ENCODE assay signal across 8 cellular contexts in the genomic region with DNA sequence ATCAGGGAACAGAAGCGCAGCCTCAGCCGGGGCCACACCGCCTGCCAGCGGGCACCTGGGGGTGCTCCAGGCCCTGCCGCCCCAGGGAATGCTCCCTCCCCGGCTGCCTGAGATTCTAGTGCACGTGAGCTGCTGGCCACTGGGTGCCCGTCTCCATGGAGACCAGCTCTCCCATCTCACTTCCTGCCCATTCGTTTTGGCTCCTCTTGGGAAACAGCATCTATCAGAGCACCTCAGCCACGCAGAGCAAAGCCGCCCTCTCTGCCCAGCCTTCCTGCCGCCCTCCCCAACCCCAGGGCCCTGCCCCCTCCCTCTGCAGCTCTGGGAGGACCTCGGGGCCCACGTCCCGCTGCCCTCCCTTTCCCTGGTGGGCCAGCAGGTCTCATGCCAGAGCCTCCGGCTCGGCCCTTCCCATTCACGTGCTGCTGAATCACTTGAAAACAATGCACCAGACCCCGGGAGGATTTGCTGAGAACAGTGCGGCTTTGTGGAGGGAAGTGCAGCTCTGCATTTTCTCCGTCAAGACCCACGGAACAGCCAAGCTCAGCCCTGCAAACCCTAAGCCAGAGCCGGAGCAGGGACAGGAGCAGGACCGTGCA. TPM values are rescaled to one million over a fixed set of nuclear protein-coding genes. Genes with fewer than 3 reads are reported as not detected.
DNase-seq lines count a peak whose midpoint lies in the region; ATAC-seq and TF ChIP-seq lines count a peak whose summit lies in the region.

No MANE protein-coding gene starts in this region.

- H3K4me3 ChIP-seq in CD8-positive, alpha-beta T cell (ENCODE audit: low read depth, low read length), result no peak overlapping the region
- peak overlapping the region; percentile 58 to 63 for H3K4me3 ChIP-seq in neutrophil (ENCODE audit: low read depth in 1 of 2, low read length in 1 of 2)

- no peak for DNase-seq in CD8-positive, alpha-beta T cell
- peak; percentile 78 for DNase-seq in NCI-H1092 treated with DMSO at 0.1 percent for 48 hours (lab: John Stamatoyannopoulos, UW)
- DNase-seq in activated naive CD8-positive, alpha-beta T cell treated with anti-CD3 and anti-CD28 coated beads for 36 hours, result no peak
- peak; percentile 79 to 97 (median 89) for DNase-seq in head of caudate nucleus
- DNase-seq in NCI-H187 treated with DMSO at 0.1 percent for 48 hours (lab: John Stamatoyannopoulos, UW), result no peak
- DNase-seq in HUDEP-2 (lab: John Stamatoyannopoulos, UW; ENCODE audit: unreplicated experiment in 76 of 76), result no peak

- H3K36me3 ChIP-seq in CD8-positive, alpha-beta T cell (ENCODE audit: insufficient read depth, low read length), result no peaks in the 10 kb centered on the region
- peaks cover 14% of the 10 kb centered on the region for H3K36me3 ChIP-seq in neutrophil

- H3K9me3 ChIP-seq in CD8-positive, alpha-beta T cell (ENCODE audit: low read length), result no peaks in the 10 kb centered on the region
- no peaks in the 10 kb centered on the region for H3K9me3 ChIP-seq in neutrophil

- no peak overlapping the region for H3K27ac ChIP-seq in CD8-positive, alpha-beta T cell (ENCODE audit: low read depth, low read length)
- peak overlapping the region; percentile 93 for H3K27ac ChIP-seq in neutrophil

- intact Hi-C loops in CD8-positive, alpha-beta T cell (cut with DNase I, micrococcal nuclease), result no loop called here
- intact Hi-C loops in head of caudate nucleus (cut with DNase I), result loop anchor here (5.0 kb wide), 1 partner anchor 49 kb away; no protein-coding TSS in a partner anchor

- CTCF ChIA-PET in CD8-positive, alpha-beta T cell (lab: Charles Lee), result interaction anchor here (1.3 kb wide), 1 partner anchor 18 kb away, joined by 7 read pairs; no protein-coding TSS in a partner anchor

- no peaks in the 10 kb centered on the region for H3K36me3 Mint-ChIP-seq in CD8-positive, alpha-beta T cell
- H3K36me3 Mint-ChIP-seq in activated naive CD8-positive, alpha-beta T cell treated with anti-CD3 and anti-CD28 coated beads for 36 hours, result no peaks in the 10 kb centered on the region

- peaks cover 36% of the 10 kb centered on the region for H3K4me1 ChIP-seq in CD8-positive, alpha-beta T cell (ENCODE audit: insufficient read depth, low read length)
- peaks cover 100% of the 10 kb centered on the region in 2 experiments for H3K4me1 ChIP-seq in neutrophil (ENCODE audit: control insufficient read depth in 1 of 2, insufficient read depth in 1 of 2, low read depth in 1 of 2, low read length in 1 of 2)

- no peaks in the 10 kb centered on the region for H3K9me3 Mint-ChIP-seq in CD8-positive, alpha-beta T cell
- no peaks in the 10 kb centered on the region for H3K9me3 Mint-ChIP-seq in activated naive CD8-positive, alpha-beta T cell treated with anti-CD3 and anti-CD28 coated beads for 36 hours

- ATAC-seq in CD8-positive, alpha-beta T cell, result peak; percentile 45
- ATAC-seq in GM19452 (IDR thresholded peaks at IDR 0.05; ENCODE audit: unreplicated experiment), result no peak

- peak overlapping the region; percentile 29 for H3K4me3 Mint-ChIP-seq in CD8-positive, alpha-beta T cell
- peak overlapping the region; percentile 53 for H3K4me3 Mint-ChIP-seq in activated naive CD8-positive, alpha-beta T cell treated with anti-CD3 and anti-CD28 coated beads for 36 hours

- no peak overlapping the region for H3K27ac Mint-ChIP-seq in CD8-positive, alpha-beta T cell
- no peak overlapping the region for H3K27ac Mint-ChIP-seq in activated naive CD8-positive, alpha-beta T cell treated with anti-CD3 and anti-CD28 coated beads for 36 hours

- no peaks in the 10 kb centered on the region for H3K27me3 Mint-ChIP-seq in CD8-positive, alpha-beta T cell (ENCODE audit: low read depth)
- H3K27me3 Mint-ChIP-seq in activated naive CD8-positive, alpha-beta T cell treated with anti-CD3 and anti-CD28 coated beads for 36 hours, result peaks cover under 1% of the 10 kb centered on the region

- no peaks in the 10 kb centered on the region for H3K27me3 ChIP-seq in CD8-positive, alpha-beta T cell (ENCODE audit: insufficient read depth, low read length)
- no peaks in the 10 kb centered on the region for H3K27me3 ChIP-seq in neutrophil

- TF ChIP-seq CTCF in CD8-positive, alpha-beta T cell (IDR thresholded peaks at IDR 0.05), result no peak
- peak; percentile 31 for TF ChIP-seq CTCF in neutrophil (IDR thresholded peaks at IDR 0.05)

- POLR2A ChIA-PET in CD8-positive, alpha-beta T cell (lab: Charles Lee), result no interaction called here

- H3K4me1 Mint-ChIP-seq in CD8-positive, alpha-beta T cell (ENCODE audit: low read depth), result peaks cover 28% of the 10 kb centered on the region
- H3K4me1 Mint-ChIP-seq in activated naive CD8-positive, alpha-beta T cell treated with anti-CD3 and anti-CD28 coated beads for 36 hours, result peaks cover 26% of the 10 kb centered on the region

RNA-seq across cellular contexts. Expression of gene CEP295NL, which starts 19.4 kb away (rescaled TPM):
- 1 to 10 TPM; 5.3 to 6.3 TPM for total RNA-seq in CD8-positive, alpha-beta T cell
- total RNA-seq in activated naive CD8-positive, alpha-beta T cell treated with anti-CD3 and anti-CD28 coated beads for 36 hours, result under 1 TPM in 1 of 2 experiments, not detected in 1; 0.19 TPM

RNA-seq across cellular contexts. Expression of gene TIMP2, which starts 41.6 kb away (rescaled TPM):
- total RNA-seq in CD8-positive, alpha-beta T cell, result 1 to 10 TPM; 8.9 to 9.4 TPM
- total RNA-seq in activated naive CD8-positive, alpha-beta T cell treated with anti-CD3 and anti-CD28 coated beads for 36 hours, result 1 to 10 TPM; 1.2 to 1.3 TPM

RNA-seq across cellular contexts. Expression of gene USP36, which starts 43.0 kb away (rescaled TPM):
- total RNA-seq in CD8-positive, alpha-beta T cell, result 100 to 1,000 TPM; 755 to 805 TPM
- 100 to 1,000 TPM; 126 to 128 TPM for total RNA-seq in activated naive CD8-positive, alpha-beta T cell treated with anti-CD3 and anti-CD28 coated beads for 36 hours

Comparison
In these comparisons a context has a peak if more than half of its experiments do, and no peak if none do; other contexts are left out.
1. DNase-seq: peak in NCI-H1092 treated with DMSO at 0.1 percent for 48 hours (single experiment) and head of caudate nucleus (42 of 42); none in CD8-positive, alpha-beta T cell (0 of 7), activated naive CD8-positive, alpha-beta T cell treated with anti-CD3 and anti-CD28 coated beads for 36 hours (single experiment), NCI-H187 treated with DMSO at 0.1 percent for 48 hours (single experiment) and HUDEP-2 (0 of 76).
2. RNA of gene CEP295NL, which starts 19.4 kb away (total RNA-seq): 5.3 to 6.3 TPM in CD8-positive, alpha-beta T cell; 0.19 TPM in activated naive CD8-positive, alpha-beta T cell treated with anti-CD3 and anti-CD28 coated beads for 36 hours; every median in the first group is over 4 times any median in the second.
3. RNA of gene TIMP2, which starts 41.6 kb away (total RNA-seq): 8.9 to 9.4 TPM in CD8-positive, alpha-beta T cell; 1.2 to 1.3 TPM in activated naive CD8-positive, alpha-beta T cell treated with anti-CD3 and anti-CD28 coated beads for 36 hours; every median in the first group is over 4 times any median in the second.
4. RNA of gene USP36, which starts 43.0 kb away (total RNA-seq): 755 to 805 TPM in CD8-positive, alpha-beta T cell; 126 to 128 TPM in activated naive CD8-positive, alpha-beta T cell treated with anti-CD3 and anti-CD28 coated beads for 36 hours; every median in the first group is over 4 times any median in the second.